In the genomic region with DNA sequence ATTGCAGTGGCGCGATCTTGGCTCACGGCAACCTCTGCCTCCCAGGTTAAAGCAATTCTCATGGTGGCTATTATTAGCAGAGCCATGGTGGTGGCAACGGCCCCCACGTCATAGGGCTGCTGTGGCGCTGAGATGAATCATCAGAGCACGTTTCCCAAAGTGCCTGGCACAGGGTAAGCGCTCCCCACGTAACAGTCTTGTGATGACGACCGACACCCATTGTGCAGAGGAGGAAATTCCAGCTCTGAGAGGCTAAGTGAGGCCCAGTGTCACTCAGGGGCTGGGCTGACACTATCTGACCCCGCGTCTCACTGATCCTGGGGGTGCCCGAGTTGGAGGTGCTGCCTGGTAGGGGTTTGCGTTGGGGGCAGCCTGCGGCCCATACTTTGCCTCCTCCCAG, we compare ENCODE assay signal across 18 cellular contexts. TPM values are rescaled to one million over a fixed set of nuclear protein-coding genes. Genes with fewer than 3 reads are reported as not detected.
"Had no signal": no experiment of that assay in that cellular context is flagged by ENCODE, and none has a peak within 500 bp of the region (broad histone marks: within the 10 kb centered on the region; RNA-seq: fewer than 3 reads in every experiment).

No MANE protein-coding gene starts in this region.

- H3K4me1 ChIP-seq: left lung had no signal

- DNase-seq: activated B cell treated with CpG ODN at 0.5 μM for 24 hours; activated CD4-positive, alpha-beta T cell treated with anti-CD3 and anti-CD28 coated beads, Interleukin-2, amount 10 ng/mL, durations not matched to agents 24 days and 14 days; amygdala; cerebellar nuclear complex; dermis blood vessel endothelial cell; erythroblast; left lung; nephron progenitor cell; stimulated activated CD4-positive, alpha-beta T cell treated with anti-CD3 and anti-CD28 coated beads, Interleukin-4, amount 100 ng/mL, for 4 hours; stomach had no signal

- H3K36me3 ChIP-seq: left lung, stomach, thoracic aorta had no signal

- H3K4me3 ChIP-seq: left lung, stomach, thoracic aorta had no signal

- FAIRE-seq: islet of Langerhans, TTC549 had no signal

- H3K9me3 ChIP-seq: left lung, thoracic aorta had no signal

- ATAC-seq: left lung had no signal

- H3K27ac ChIP-seq: left lung, stomach, thoracic aorta had no signal

RNA-seq across cellular contexts. Expression of a gene that starts 16.2 kb away (rescaled TPM):
- total RNA-seq: activated B cell treated with CpG ODN at 0.5 μM for 24 hours; activated CD4-positive, alpha-beta T cell treated with anti-CD3 and anti-CD28 coated beads, Interleukin-2, amount 10 ng/mL, durations not matched to agents 24 days and 14 days; activated T-helper 1 cell treated with anti-CD3 and anti-CD28 coated beads, Interleukin-12 subunit alpha, Interleukin-12 subunit beta, Interleukin-2, Interleukin-4 antibody, amounts not matched to agents 30 ng/mL and 10 ng/mL and 1 ng/mL, durations not matched to agents 14 hours and 24 hours and 36 hours; dermis blood vessel endothelial cell; left lung; mesenteric fat pad; osteoblast; pulmonary artery endothelial cell; stomach; thoracic aorta; ureter had no signal
- polyA plus RNA-seq: stomach had no signal

RNA-seq across cellular contexts. Expression of a gene that starts 19.5 kb away (rescaled TPM):
- total RNA-seq: activated B cell treated with CpG ODN at 0.5 μM for 24 hours; activated CD4-positive, alpha-beta T cell treated with anti-CD3 and anti-CD28 coated beads, Interleukin-2, amount 10 ng/mL, durations not matched to agents 24 days and 14 days; activated T-helper 1 cell treated with anti-CD3 and anti-CD28 coated beads, Interleukin-12 subunit alpha, Interleukin-12 subunit beta, Interleukin-2, Interleukin-4 antibody, amounts not matched to agents 30 ng/mL and 10 ng/mL and 1 ng/mL, durations not matched to agents 14 hours and 24 hours and 36 hours; dermis blood vessel endothelial cell; mesenteric fat pad; osteoblast; pulmonary artery endothelial cell; stomach; thoracic aorta; ureter had no signal

RNA-seq across cellular contexts. Expression of a gene that starts 43.4 kb away (rescaled TPM):
- total RNA-seq: activated B cell treated with CpG ODN at 0.5 μM for 24 hours; activated CD4-positive, alpha-beta T cell treated with anti-CD3 and anti-CD28 coated beads, Interleukin-2, amount 10 ng/mL, durations not matched to agents 24 days and 14 days; activated T-helper 1 cell treated with anti-CD3 and anti-CD28 coated beads, Interleukin-12 subunit alpha, Interleukin-12 subunit beta, Interleukin-2, Interleukin-4 antibody, amounts not matched to agents 30 ng/mL and 10 ng/mL and 1 ng/mL, durations not matched to agents 14 hours and 24 hours and 36 hours; dermis blood vessel endothelial cell; left lung; mesenteric fat pad; osteoblast; pulmonary artery endothelial cell; stomach; thoracic aorta; ureter had no signal
- polyA plus RNA-seq: stomach had no signal
